ENCODE assay signal across 8 cellular contexts in the genomic region with DNA sequence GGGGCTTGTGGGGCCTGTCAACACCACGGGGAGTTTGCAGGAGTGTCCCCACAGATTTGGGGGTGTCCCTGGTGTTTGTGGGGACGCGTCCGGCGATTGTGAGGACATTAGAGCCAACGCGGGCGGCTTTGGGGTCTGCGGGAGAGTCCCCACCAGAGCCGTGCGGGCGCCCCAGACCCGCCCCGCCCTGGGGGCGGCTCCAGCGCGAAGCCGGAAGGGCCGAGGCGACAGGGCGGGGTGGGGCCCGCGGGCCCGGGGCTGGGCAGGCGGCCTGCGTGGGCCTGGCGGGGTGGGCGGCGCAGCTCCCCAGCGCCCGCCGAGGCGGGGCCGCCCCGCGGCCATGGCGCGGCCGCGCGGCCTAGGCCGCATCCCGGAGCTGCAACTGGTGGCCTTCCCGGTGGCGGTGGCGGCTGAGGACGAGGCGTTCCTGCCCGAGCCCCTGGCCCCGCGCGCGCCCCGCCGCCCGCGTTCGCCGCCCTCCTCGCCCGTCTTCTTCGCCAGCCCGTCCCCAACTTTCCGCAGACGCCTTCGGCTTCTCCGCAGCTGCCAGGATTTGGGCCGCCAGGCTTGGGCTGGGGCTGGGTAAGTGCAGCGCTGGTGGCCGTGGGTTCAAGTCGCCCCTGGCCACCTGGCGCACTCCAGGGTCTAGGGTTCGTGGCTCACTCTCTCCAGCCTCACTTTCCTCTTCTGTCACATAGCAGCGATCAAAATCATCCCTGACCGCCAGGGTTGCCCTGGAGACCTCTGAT. TPM values are rescaled to one million over a fixed set of nuclear protein-coding genes. Genes with fewer than 3 reads are reported as not detected.
DNase-seq lines count a peak whose midpoint lies in the region; ATAC-seq and TF ChIP-seq lines count a peak whose summit lies in the region.

No MANE protein-coding gene starts in this region.

- H3K4me3 ChIP-seq in BE2C (ENCODE audit: low read depth, low read length) (no peak overlapping the region), kidney epithelial cell (ENCODE audit: low read depth, low read length) (peak overlapping the region; percentile 31), subcutaneous abdominal adipose tissue (ENCODE audit: low read depth in 1 of 5, low read length in 5 of 5) (peak overlapping the region; percentile 71 to 96 (median 85))

- H3K27me3 ChIP-seq in BE2C (peaks cover 14% of the 10 kb centered on the region; the same call in 1 of the 2 replicates), kidney epithelial cell (ENCODE audit: control insufficient read depth, insufficient read depth, low read length) (peaks cover 15% of the 10 kb centered on the region), subcutaneous abdominal adipose tissue (ENCODE audit: control insufficient read depth in 5 of 5, insufficient read depth in 4 of 5, low read length in 5 of 5) (no peaks in the 10 kb centered on the region)

- DNase-seq in BE2C (peak; percentile 56), amniotic epithelial cell (ENCODE audit: low read depth) (peak; percentile 32), kidney epithelial cell (ENCODE audit: low read depth) (no peak)
- no peak for DNase-seq in NK-92 treated with Interleukin-12 subunit alpha and Interleukin-12 subunit beta, amount 100 ng/mL, for 24 hours (lab: John Stamatoyannopoulos, UW)

- H3K27ac ChIP-seq in subcutaneous abdominal adipose tissue (ENCODE audit: low read depth, low read length), result peak overlapping the region; percentile 57

- TF ChIP-seq CTCF in BE2C (IDR thresholded peaks at IDR 0.05; ENCODE audit: low read depth, low read length) (no peak), kidney epithelial cell (IDR thresholded peaks at IDR 0.05; ENCODE audit: insufficient read depth, low read length, poor library complexity, severe bottlenecking) (no peak)

- no peaks in the 10 kb centered on the region for H3K9me3 ChIP-seq in BE2C
- H3K9me3 ChIP-seq in subcutaneous abdominal adipose tissue (ENCODE audit: control insufficient read depth in 5 of 5, low read length in 5 of 5), result no peaks in the 10 kb centered on the region

- H3K36me3 ChIP-seq in BE2C (no peaks in the 10 kb centered on the region), kidney epithelial cell (ENCODE audit: control insufficient read depth, insufficient read depth, low read length) (no peaks in the 10 kb centered on the region), subcutaneous abdominal adipose tissue (ENCODE audit: control insufficient read depth in 5 of 5, insufficient read depth in 5 of 5, low read length in 5 of 5) (peaks cover 0 to 5% (median 0%) of the 10 kb centered on the region in 5 donors)

- peak overlapping the region; percentile 56 to 92 (median 84) for H3K9ac ChIP-seq in subcutaneous abdominal adipose tissue (ENCODE audit: low read length in 5 of 5)

- ATAC-seq in HG02571 (IDR thresholded peaks at IDR 0.05; ENCODE audit: unreplicated experiment), result peak; percentile 45
- ATAC-seq in GM21576 (IDR thresholded peaks at IDR 0.05; ENCODE audit: unreplicated experiment), result no peak
- no peak for ATAC-seq in HG03196 (IDR thresholded peaks at IDR 0.05; ENCODE audit: unreplicated experiment)

- H3K4me1 ChIP-seq in BE2C (peaks cover 13% of the 10 kb centered on the region), subcutaneous abdominal adipose tissue (ENCODE audit: control insufficient read depth in 5 of 5, insufficient read depth in 5 of 5, low read length in 5 of 5) (peaks cover 2 to 36% (median 27%) of the 10 kb centered on the region in 5 donors)

RNA-seq across cellular contexts. Expression of a gene that starts 10.3 kb away (rescaled TPM):
- polyA plus RNA-seq in BE2C (2012; ENCODE audit: insufficient read depth, insufficient read length, low read depth), result 7.6 TPM
- total RNA-seq in kidney epithelial cell, result 1.7 and 1.8 TPM in 2 replicates

RNA-seq across cellular contexts. Expression of a gene that starts 27.3 kb away (rescaled TPM):
- polyA plus RNA-seq in BE2C (2012; ENCODE audit: insufficient read depth, insufficient read length, low read depth), result 428 TPM
- total RNA-seq in kidney epithelial cell, result 309 and 327 TPM in 2 replicates

RNA-seq across cellular contexts. Expression of a gene that starts 50.3 kb away (rescaled TPM):
- polyA plus RNA-seq in BE2C (2012; ENCODE audit: insufficient read depth, insufficient read length, low read depth), result 216 TPM
- total RNA-seq in kidney epithelial cell, result 64.8 and 104 TPM in 2 replicates

Comparison
In these comparisons a context has a peak if more than half of its experiments do, and no peak if none do; other contexts are left out.
1. DNase-seq: peak in BE2C (single experiment) and amniotic epithelial cell (single experiment); none in kidney epithelial cell (single experiment) and NK-92 treated with Interleukin-12 subunit alpha and Interleukin-12 subunit beta, amount 100 ng/mL, for 24 hours (single experiment).